Comparison of ENCODE assay signal across 1 cellular context in the genomic region with DNA sequence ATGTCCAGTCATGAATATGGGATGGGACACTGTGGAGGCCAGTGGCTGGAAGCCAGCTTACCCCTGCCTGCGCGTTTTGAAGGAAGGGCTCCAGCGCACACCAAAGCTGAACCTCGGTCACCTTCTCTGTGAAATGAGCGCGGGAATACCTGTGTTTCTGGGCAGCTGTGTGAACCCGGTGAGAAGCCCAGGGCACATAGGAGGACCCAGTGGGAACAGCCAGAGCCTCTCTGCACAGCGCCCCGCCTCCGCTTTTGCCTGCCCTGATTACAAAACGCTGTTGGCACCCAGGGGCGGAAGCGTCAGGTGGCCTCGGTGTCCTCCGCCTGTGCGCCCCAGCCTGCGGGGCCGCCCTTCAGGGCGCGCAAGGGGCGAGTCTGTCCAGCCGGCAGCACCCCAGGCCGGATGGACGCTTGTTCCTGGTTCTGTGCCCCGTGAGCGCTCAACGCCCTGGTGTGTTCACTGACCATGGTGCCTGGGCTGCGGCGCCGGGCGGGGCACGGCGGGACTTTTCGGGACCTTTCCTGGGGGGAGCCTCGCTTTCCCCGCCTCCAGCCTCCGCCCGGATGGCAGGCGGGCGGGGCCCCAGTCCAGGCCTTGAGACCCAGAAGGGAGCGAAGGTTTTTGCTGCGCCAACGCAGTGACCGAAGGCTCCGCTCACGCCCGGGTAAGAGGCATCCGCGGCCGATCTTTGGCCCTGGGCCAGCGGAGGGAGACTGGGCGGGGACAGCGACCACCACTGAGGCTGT.
TF ChIP-seq lines count a peak whose summit lies in the region.

A gene (plus strand): TSS at position 588 of the 749 bp plus-strand sequence. CDS start 23,895 bp downstream, outside the sequence.

TF ChIP-seq in HepG2, 621 proteins besides CTCF, POLR2A, EP300 and RAD21 (continued from another document and continues in another):
- TF ChIP-seq HES4 (CRISPR knock-in tag; IDR thresholded peaks at IDR 0.05; ENCODE audit: borderline replicate concordance) (no peak), ZNF556 (CRISPR knock-in tag; IDR thresholded peaks at IDR 0.05; ENCODE audit: borderline replicate concordance) (no peak), AGO1 (IDR thresholded peaks at IDR 0.05; ENCODE audit: low read depth, low read length, poor library complexity, severe bottlenecking) (no peak), ERF (CRISPR knock-in tag; IDR thresholded peaks at IDR 0.05) (no peak), MAFK (conservative IDR thresholded peaks at IDR 0.05 in 1 of 2, IDR thresholded peaks at IDR 0.05 in 1 of 2; ENCODE audit: low read length in 2 of 2) (no peak; a peak in 1 of 4 replicates), CHCHD3 (CRISPR knock-in tag; IDR thresholded peaks at IDR 0.05) (no peak), GLI4 (CRISPR knock-in tag; IDR thresholded peaks at IDR 0.05; ENCODE audit: borderline replicate concordance) (peak; percentile 82; the same call in 1 of the 2 replicates), PAF1 (CRISPR knock-in tag; IDR thresholded peaks at IDR 0.05) (no peak), ZFP62 (CRISPR knock-in tag; IDR thresholded peaks at IDR 0.05) (no peak), ZNF333 (CRISPR knock-in tag; IDR thresholded peaks at IDR 0.05; ENCODE audit: borderline replicate concordance) (peak; percentile 46; the same call in 1 of the 2 replicates), SP1 (IDR thresholded peaks at IDR 0.05) (no peak), SP1 (CRISPR knock-in tag; IDR thresholded peaks at IDR 0.05) (0 out of 2 replicates have a peak, but pooled peaks have one; percentile 32), IKZF4 (CRISPR knock-in tag; IDR thresholded peaks at IDR 0.05; ENCODE audit: borderline replicate concordance, low read depth, not compliant biosample characterization) (no peak), ZNF616 (CRISPR knock-in tag; IDR thresholded peaks at IDR 0.05; ENCODE audit: low read depth) (no peak; the same call in 1 of the 2 replicates), ATF7-NPFF (CRISPR knock-in tag; IDR thresholded peaks at IDR 0.05; ENCODE audit: low read depth) (peak; percentile 83; the same call in 1 of the 2 replicates), GATAD1 (CRISPR knock-in tag; IDR thresholded peaks at IDR 0.05) (peak; percentile 66), ASH2L (IDR thresholded peaks at IDR 0.05; ENCODE audit: insufficient read length, low read depth, low read length) (peak; percentile 73), IKZF1 (IDR thresholded peaks at IDR 0.05) (no peak), ZNF781 (CRISPR knock-in tag; IDR thresholded peaks at IDR 0.05; ENCODE audit: borderline replicate concordance, not compliant biosample characterization) (peak; percentile 51), MAZ (IDR thresholded peaks at IDR 0.05; ENCODE audit: borderline replicate concordance, low read depth, low read length) (peak; percentile 54; the same call in 1 of the 2 replicates), MAZ (CRISPR knock-in tag; IDR thresholded peaks at IDR 0.05; ENCODE audit: low read depth) (no peak; the same call in 1 of the 2 replicates), SRY (CRISPR knock-in tag; IDR thresholded peaks at IDR 0.05) (peak; percentile 63; the same call in 1 of the 2 replicates)
- TF ChIP-seq, protein P1, sequence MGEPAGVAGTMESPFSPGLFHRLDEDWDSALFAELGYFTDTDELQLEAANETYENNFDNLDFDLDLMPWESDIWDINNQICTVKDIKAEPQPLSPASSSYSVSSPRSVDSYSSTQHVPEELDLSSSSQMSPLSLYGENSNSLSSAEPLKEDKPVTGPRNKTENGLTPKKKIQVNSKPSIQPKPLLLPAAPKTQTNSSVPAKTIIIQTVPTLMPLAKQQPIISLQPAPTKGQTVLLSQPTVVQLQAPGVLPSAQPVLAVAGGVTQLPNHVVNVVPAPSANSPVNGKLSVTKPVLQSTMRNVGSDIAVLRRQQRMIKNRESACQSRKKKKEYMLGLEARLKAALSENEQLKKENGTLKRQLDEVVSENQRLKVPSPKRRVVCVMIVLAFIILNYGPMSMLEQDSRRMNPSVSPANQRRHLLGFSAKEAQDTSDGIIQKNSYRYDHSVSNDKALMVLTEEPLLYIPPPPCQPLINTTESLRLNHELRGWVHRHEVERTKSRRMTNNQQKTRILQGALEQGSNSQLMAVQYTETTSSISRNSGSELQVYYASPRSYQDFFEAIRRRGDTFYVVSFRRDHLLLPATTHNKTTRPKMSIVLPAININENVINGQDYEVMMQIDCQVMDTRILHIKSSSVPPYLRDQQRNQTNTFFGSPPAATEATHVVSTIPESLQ (CRISPR knock-in tag; conservative IDR thresholded peaks at IDR 0.05): no peak
- TF ChIP-seq, protein P2, sequence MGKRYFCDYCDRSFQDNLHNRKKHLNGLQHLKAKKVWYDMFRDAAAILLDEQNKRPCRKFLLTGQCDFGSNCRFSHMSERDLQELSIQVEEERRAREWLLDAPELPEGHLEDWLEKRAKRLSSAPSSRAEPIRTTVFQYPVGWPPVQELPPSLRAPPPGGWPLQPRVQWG (CRISPR knock-in tag; IDR thresholded peaks at IDR 0.05; ENCODE audit: borderline replicate concordance, low read depth): no peak
- TF ChIP-seq, protein P3, sequence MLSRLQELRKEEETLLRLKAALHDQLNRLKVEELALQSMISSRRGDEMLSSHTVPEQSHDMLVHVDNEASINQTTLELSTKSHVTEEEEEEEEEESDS (CRISPR knock-in tag; IDR thresholded peaks at IDR 0.05; ENCODE audit: borderline replicate concordance): no peak
- TF ChIP-seq, protein P4, sequence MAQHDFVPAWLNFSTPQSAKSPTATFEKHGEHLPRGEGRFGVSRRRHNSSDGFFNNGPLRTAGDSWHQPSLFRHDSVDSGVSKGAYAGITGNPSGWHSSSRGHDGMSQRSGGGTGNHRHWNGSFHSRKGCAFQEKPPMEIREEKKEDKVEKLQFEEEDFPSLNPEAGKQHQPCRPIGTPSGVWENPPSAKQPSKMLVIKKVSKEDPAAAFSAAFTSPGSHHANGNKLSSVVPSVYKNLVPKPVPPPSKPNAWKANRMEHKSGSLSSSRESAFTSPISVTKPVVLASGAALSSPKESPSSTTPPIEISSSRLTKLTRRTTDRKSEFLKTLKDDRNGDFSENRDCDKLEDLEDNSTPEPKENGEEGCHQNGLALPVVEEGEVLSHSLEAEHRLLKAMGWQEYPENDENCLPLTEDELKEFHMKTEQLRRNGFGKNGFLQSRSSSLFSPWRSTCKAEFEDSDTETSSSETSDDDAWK (CRISPR knock-in tag; IDR thresholded peaks at IDR 0.05): no peak
- TF ChIP-seq, protein P5, sequence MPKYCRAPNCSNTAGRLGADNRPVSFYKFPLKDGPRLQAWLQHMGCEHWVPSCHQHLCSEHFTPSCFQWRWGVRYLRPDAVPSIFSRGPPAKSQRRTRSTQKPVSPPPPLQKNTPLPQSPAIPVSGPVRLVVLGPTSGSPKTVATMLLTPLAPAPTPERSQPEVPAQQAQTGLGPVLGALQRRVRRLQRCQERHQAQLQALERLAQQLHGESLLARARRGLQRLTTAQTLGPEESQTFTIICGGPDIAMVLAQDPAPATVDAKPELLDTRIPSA (CRISPR knock-in tag; IDR thresholded peaks at IDR 0.05; ENCODE audit: borderline replicate concordance): no peak
- TF ChIP-seq, protein P6, sequence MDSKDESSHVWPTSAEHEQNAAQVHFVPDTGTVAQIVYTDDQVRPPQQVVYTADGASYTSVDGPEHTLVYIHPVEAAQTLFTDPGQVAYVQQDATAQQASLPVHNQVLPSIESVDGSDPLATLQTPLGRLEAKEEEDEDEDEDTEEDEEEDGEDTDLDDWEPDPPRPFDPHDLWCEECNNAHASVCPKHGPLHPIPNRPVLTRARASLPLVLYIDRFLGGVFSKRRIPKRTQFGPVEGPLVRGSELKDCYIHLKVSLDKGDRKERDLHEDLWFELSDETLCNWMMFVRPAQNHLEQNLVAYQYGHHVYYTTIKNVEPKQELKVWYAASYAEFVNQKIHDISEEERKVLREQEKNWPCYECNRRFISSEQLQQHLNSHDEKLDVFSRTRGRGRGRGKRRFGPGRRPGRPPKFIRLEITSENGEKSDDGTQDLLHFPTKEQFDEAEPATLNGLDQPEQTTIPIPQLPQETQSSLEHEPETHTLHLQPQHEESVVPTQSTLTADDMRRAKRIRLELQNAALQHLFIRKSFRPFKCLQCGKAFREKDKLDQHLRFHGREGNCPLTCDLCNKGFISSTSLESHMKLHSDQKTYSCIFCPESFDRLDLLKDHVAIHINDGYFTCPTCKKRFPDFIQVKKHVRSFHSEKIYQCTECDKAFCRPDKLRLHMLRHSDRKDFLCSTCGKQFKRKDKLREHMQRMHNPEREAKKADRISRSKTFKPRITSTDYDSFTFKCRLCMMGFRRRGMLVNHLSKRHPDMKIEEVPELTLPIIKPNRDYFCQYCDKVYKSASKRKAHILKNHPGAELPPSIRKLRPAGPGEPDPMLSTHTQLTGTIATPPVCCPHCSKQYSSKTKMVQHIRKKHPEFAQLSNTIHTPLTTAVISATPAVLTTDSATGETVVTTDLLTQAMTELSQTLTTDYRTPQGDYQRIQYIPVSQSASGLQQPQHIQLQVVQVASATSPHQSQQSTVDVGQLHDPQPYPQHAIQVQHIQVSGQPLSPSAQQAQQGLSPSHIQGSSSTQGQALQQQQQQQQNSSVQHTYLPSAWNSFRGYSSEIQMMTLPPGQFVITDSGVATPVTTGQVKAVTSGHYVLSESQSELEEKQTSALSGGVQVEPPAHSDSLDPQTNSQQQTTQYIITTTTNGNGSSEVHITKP (CRISPR knock-in tag; IDR thresholded peaks at IDR 0.05; ENCODE audit: low read depth): no peak
- TF ChIP-seq, protein P7, sequence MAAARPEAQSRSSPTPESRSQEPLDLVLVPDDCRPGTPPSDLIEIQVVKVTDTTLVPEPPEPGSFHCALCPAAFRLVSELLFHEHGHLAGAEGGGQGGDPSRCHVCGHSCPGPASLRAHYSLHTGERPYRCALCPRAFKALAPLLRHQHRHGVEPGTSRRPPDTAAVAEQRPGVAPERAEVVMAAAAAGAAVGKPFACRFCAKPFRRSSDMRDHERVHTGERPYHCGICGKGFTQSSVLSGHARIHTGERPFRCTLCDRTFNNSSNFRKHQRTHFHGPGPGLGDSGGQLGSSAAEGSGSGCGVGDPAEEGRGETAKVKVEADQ (CRISPR knock-in tag; IDR thresholded peaks at IDR 0.05; ENCODE audit: borderline replicate concordance): no peak; the same call in 1 of the 2 replicates
- TF ChIP-seq, protein P8, sequence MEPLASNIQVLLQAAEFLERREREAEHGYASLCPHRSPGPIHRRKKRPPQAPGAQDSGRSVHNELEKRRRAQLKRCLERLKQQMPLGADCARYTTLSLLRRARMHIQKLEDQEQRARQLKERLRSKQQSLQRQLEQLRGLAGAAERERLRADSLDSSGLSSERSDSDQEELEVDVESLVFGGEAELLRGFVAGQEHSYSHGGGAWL (CRISPR knock-in tag; IDR thresholded peaks at IDR 0.05): peak; percentile 67
- TF ChIP-seq, protein P9, sequence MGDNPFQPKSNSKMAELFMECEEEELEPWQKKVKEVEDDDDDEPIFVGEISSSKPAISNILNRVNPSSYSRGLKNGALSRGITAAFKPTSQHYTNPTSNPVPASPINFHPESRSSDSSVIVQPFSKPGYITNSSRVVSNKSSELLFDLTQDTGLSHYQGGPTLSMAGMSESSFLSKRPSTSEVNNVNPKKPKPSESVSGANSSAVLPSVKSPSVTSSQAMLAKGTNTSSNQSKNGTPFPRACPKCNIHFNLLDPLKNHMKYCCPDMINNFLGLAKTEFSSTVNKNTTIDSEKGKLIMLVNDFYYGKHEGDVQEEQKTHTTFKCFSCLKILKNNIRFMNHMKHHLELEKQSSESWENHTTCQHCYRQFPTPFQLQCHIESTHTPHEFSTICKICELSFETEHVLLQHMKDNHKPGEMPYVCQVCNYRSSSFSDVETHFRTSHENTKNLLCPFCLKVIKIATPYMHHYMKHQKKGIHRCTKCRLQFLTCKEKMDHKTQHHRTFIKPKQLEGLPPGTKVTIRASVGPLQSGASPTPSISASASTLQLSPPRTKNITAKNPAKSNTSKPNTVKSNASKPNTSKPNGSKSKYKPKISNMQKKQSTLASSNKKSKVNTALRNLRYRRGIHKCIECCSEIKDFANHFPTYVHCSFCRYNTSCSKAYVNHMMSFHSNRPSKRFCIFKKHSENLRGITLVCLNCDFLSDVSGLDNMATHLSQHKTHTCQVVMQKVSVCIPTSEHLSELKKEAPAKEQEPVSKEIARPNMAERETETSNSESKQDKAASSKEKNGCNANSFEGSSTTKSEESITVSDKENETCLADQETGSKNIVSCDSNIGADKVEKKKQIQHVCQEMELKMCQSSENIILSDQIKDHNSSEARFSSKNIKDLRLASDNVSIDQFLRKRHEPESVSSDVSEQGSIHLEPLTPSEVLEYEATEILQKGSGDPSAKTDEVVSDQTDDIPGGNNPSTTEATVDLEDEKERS (CRISPR knock-in tag; IDR thresholded peaks at IDR 0.05): peak; percentile 56; the same call in 1 of the 2 replicates
- TF ChIP-seq, protein P10, sequence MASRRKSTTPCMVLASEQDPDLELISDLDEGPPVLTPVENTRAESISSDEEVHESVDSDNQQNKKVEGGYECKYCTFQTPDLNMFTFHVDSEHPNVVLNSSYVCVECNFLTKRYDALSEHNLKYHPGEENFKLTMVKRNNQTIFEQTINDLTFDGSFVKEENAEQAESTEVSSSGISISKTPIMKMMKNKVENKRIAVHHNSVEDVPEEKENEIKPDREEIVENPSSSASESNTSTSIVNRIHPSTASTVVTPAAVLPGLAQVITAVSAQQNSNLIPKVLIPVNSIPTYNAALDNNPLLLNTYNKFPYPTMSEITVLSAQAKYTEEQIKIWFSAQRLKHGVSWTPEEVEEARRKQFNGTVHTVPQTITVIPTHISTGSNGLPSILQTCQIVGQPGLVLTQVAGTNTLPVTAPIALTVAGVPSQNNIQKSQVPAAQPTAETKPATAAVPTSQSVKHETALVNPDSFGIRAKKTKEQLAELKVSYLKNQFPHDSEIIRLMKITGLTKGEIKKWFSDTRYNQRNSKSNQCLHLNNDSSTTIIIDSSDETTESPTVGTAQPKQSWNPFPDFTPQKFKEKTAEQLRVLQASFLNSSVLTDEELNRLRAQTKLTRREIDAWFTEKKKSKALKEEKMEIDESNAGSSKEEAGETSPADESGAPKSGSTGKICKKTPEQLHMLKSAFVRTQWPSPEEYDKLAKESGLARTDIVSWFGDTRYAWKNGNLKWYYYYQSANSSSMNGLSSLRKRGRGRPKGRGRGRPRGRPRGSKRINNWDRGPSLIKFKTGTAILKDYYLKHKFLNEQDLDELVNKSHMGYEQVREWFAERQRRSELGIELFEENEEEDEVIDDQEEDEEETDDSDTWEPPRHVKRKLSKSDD (CRISPR knock-in tag; IDR thresholded peaks at IDR 0.05; ENCODE audit: low read depth): peak; percentile 69
